8 cellular contexts compared by ENCODE assay signal in genomic region chr9:78295731-78296130, GRCh38. TPM values are rescaled to one million over a fixed set of nuclear protein-coding genes. Genes with fewer than 3 reads are reported as not detected.
DNase-seq lines count a peak whose midpoint lies in the region; ATAC-seq and TF ChIP-seq lines count a peak whose summit lies in the region.

No MANE protein-coding gene starts in this region.

- no peak overlapping the region for H3K27ac Mint-ChIP-seq in CD4-positive, alpha-beta T cell
- H3K27ac Mint-ChIP-seq in naive thymus-derived CD4-positive, alpha-beta T cell, result peak overlapping the region in 2 of 9 donors; percentile 72 to 81

- no peaks in the 10 kb centered on the region for H3K36me3 Mint-ChIP-seq in CD4-positive, alpha-beta T cell (ENCODE audit: low read depth)
- H3K36me3 Mint-ChIP-seq in naive thymus-derived CD4-positive, alpha-beta T cell, result peaks cover 0 to 7% (median 5%) of the 10 kb centered on the region in 5 donors

- CTCF ChIA-PET in CD4-positive, alpha-beta T cell (lab: Charles Lee), result no interaction called here
- CTCF ChIA-PET in naive thymus-derived CD4-positive, alpha-beta T cell (lab: Charles Lee), result no interaction called here

- no peak for ATAC-seq in CD4-positive, alpha-beta T cell (ENCODE audit: poor library complexity)
- ATAC-seq in naive thymus-derived CD4-positive, alpha-beta T cell, result no peak
- ATAC-seq in GM21723 (IDR thresholded peaks at IDR 0.05; ENCODE audit: unreplicated experiment), result no peak

- H3K9me3 ChIP-seq in CD4-positive, alpha-beta T cell (ENCODE audit: control insufficient read depth, low read length), result no peaks in the 10 kb centered on the region
- no peaks in the 10 kb centered on the region for H3K9me3 ChIP-seq in naive thymus-derived CD4-positive, alpha-beta T cell (ENCODE audit: control insufficient read depth in 2 of 3, low read length in 3 of 3)

- peak overlapping the region; percentile 91 for H3K4me3 ChIP-seq in choroid plexus epithelial cell (ENCODE audit: low read depth, low read length)
- H3K4me3 ChIP-seq in naive thymus-derived CD4-positive, alpha-beta T cell (ENCODE audit: low read length), result peak overlapping the region; percentile 86

- H3K4me1 Mint-ChIP-seq in CD4-positive, alpha-beta T cell (ENCODE audit: low read depth), result peaks cover 28% of the 10 kb centered on the region
- peaks cover 21 to 53% (median 44%) of the 10 kb centered on the region in 7 donors for H3K4me1 Mint-ChIP-seq in naive thymus-derived CD4-positive, alpha-beta T cell

- H3K27ac ChIP-seq in CD4-positive, alpha-beta T cell (ENCODE audit: low read depth, low read length), result no peak overlapping the region
- H3K27ac ChIP-seq in naive thymus-derived CD4-positive, alpha-beta T cell (ENCODE audit: low read depth, low read length), result no peak overlapping the region

- no peaks in the 10 kb centered on the region for H3K9me3 Mint-ChIP-seq in CD4-positive, alpha-beta T cell
- peaks cover 0 to 2% (median 0%) of the 10 kb centered on the region in 11 donors for H3K9me3 Mint-ChIP-seq in naive thymus-derived CD4-positive, alpha-beta T cell

- POLR2A ChIA-PET in CD4-positive, alpha-beta T cell (lab: Charles Lee), result interaction anchor here (2.3 kb wide), 1 partner anchor 59 kb away, joined by 7 read pairs; the partner anchor contains the start of gene CEP78
- POLR2A ChIA-PET in naive thymus-derived CD4-positive, alpha-beta T cell (lab: Charles Lee), result interaction anchor here (0.7 to 1.5 kb wide), 2 partner anchors 59 to 95 kb away, joined by 3 read pairs; no protein-coding TSS in a partner anchor

- DNase-seq in CD4-positive, alpha-beta T cell, result no peak
- DNase-seq in NCI-H69 (lab: John Stamatoyannopoulos, UW) (peak; percentile 39), choroid plexus epithelial cell (ENCODE audit: low read depth) (no peak), islet precursor cell (no peak), cerebellum (ENCODE audit: low spot score) (no peak)
- no peak for DNase-seq in naive thymus-derived CD4-positive, alpha-beta T cell
- no peak for DNase-seq in activated CD4-positive, CD25-positive, alpha-beta regulatory T cell (lab: John Stamatoyannopoulos, UW)

- peak overlapping the region; percentile 95 for H3K4me3 Mint-ChIP-seq in CD4-positive, alpha-beta T cell
- H3K4me3 Mint-ChIP-seq in naive thymus-derived CD4-positive, alpha-beta T cell, result peak overlapping the region; percentile 70 to 95 (median 92)

- H3K36me3 ChIP-seq in naive thymus-derived CD4-positive, alpha-beta T cell (ENCODE audit: control insufficient read depth in 2 of 3, insufficient read depth in 3 of 3, low read length in 3 of 3), result no peaks in the 10 kb centered on the region

- H3K4me1 ChIP-seq in naive thymus-derived CD4-positive, alpha-beta T cell (ENCODE audit: control insufficient read depth in 2 of 2, insufficient read depth in 2 of 2, low read length in 2 of 2), result peaks cover 4 to 8% of the 10 kb centered on the region in 2 donors

- TF ChIP-seq CTCF in CD4-positive, alpha-beta T cell (IDR thresholded peaks at IDR 0.05), result no peak
- no peak for TF ChIP-seq CTCF in choroid plexus epithelial cell (conservative IDR thresholded peaks at IDR 0.05; ENCODE audit: low read depth, low read length)

- no peaks in the 10 kb centered on the region for H3K27me3 ChIP-seq in CD4-positive, alpha-beta T cell (ENCODE audit: control insufficient read depth, insufficient read depth, low read length)
- H3K27me3 ChIP-seq in naive thymus-derived CD4-positive, alpha-beta T cell (ENCODE audit: control insufficient read depth in 2 of 2, insufficient read depth in 2 of 2, low read length in 2 of 2), result no peaks in the 10 kb centered on the region

- peaks cover 4% of the 10 kb centered on the region for H3K27me3 Mint-ChIP-seq in CD4-positive, alpha-beta T cell
- H3K27me3 Mint-ChIP-seq in naive thymus-derived CD4-positive, alpha-beta T cell, result peaks cover 0 to 5% (median 0%) of the 10 kb centered on the region in 5 donors

- intact Hi-C loops in CD4-positive, alpha-beta T cell (cut with DNase I, micrococcal nuclease), result loop anchor here in 1 of 2 experiments (2.0 to 5.0 kb wide), 2 partner anchors 33 to 61 kb away; no protein-coding TSS in a partner anchor
- intact Hi-C loops in naive thymus-derived CD4-positive, alpha-beta T cell (cut with micrococcal nuclease), result loop anchor here (1.0 to 10.0 kb wide), 7 partner anchors 59 to 1275 kb away; partner anchors contain the start of genes VPS13A (in 2 of the 2), CEP78 (in 1 of the 2), GNAQ (in 1 of the 2) and TLE4 (in 1 of the 2)

RNA-seq across cellular contexts. Expression of gene PSAT1, which starts 1.2 kb away (rescaled TPM):
- under 1 TPM; 0.30 to 0.61 TPM for total RNA-seq in CD4-positive, alpha-beta T cell
- total RNA-seq in naive thymus-derived CD4-positive, alpha-beta T cell, result 10 to 100 TPM in 2 of 5 experiments, 1 to 10 TPM in 3; 1.6 to 65.2 (median 9.5) TPM
- 10 to 100 TPM; 14.2 to 20.6 TPM for polyA plus RNA-seq in naive thymus-derived CD4-positive, alpha-beta T cell
- 42.8 TPM for total RNA-seq in cerebellum

RNA-seq across cellular contexts. Expression of gene CEP78, which starts 59.9 kb away (rescaled TPM):
- 10 to 100 TPM; 10.5 to 12.1 TPM for total RNA-seq in CD4-positive, alpha-beta T cell
- total RNA-seq in naive thymus-derived CD4-positive, alpha-beta T cell, result 10 to 100 TPM; 14.7 to 34.8 (median 23.1) TPM
- 10 to 100 TPM; 10.9 to 13.3 TPM for polyA plus RNA-seq in naive thymus-derived CD4-positive, alpha-beta T cell
- 69.1 TPM for total RNA-seq in cerebellum
